1 cellular context compared by ENCODE assay signal in the genomic region with DNA sequence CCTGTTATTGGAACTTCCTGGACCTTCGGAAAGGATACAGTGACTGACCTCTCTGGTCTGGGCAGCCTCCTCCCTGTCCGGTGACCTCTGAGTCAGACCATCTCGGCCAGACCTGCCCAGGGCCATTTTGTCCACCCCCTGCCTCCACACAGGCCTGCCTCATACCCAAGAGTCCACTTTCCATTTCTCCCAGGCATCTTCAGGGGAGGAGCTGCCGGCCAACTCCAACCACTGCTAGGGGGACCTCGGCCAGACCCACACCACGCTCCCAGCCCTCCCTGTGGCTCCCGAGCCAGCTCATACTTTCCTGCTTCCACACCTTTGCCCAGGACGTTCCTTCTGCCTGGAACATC.
TF ChIP-seq lines count a peak whose summit lies in the region.

No MANE protein-coding gene starts in this region.

TF ChIP-seq in IMR-90, 13 proteins besides CTCF, POLR2A, EP300 and RAD21:
- TF ChIP-seq CEBPB (IDR thresholded peaks at IDR 0.05; ENCODE audit: low read depth, low read length): no peak
- TF ChIP-seq MXI1 (IDR thresholded peaks at IDR 0.05; ENCODE audit: borderline replicate concordance, low read depth, low read length): no peak
- TF ChIP-seq BHLHE40 (IDR thresholded peaks at IDR 0.05; ENCODE audit: low read depth, low read length): no peak
- TF ChIP-seq RFX5 (IDR thresholded peaks at IDR 0.05; ENCODE audit: low read depth, low read length): no peak
- TF ChIP-seq RCOR1 (IDR thresholded peaks at IDR 0.05; ENCODE audit: insufficient replicate concordance, low read length): no peak
- TF ChIP-seq CHD1 (IDR thresholded peaks at IDR 0.05; ENCODE audit: low read depth, low read length): no peak
- no peak for TF ChIP-seq MAFK (IDR thresholded peaks at IDR 0.05; ENCODE audit: low read depth, low read length)
- TF ChIP-seq NFE2L2 (IDR thresholded peaks at IDR 0.05; ENCODE audit: low read depth, low read length): no peak
- no peak for TF ChIP-seq MAZ (IDR thresholded peaks at IDR 0.05; ENCODE audit: borderline replicate concordance, low read depth, low read length)
- TF ChIP-seq FOS (IDR thresholded peaks at IDR 0.05; ENCODE audit: low read depth, low read length): no peak
- no peak for TF ChIP-seq ELK1 (IDR thresholded peaks at IDR 0.05; ENCODE audit: borderline replicate concordance, low read depth, low read length)
- no peak for TF ChIP-seq SMC3 (IDR thresholded peaks at IDR 0.05; ENCODE audit: low read depth, low read length)
